Comparison of ENCODE assay signal across 11 cellular contexts in the genomic region with DNA sequence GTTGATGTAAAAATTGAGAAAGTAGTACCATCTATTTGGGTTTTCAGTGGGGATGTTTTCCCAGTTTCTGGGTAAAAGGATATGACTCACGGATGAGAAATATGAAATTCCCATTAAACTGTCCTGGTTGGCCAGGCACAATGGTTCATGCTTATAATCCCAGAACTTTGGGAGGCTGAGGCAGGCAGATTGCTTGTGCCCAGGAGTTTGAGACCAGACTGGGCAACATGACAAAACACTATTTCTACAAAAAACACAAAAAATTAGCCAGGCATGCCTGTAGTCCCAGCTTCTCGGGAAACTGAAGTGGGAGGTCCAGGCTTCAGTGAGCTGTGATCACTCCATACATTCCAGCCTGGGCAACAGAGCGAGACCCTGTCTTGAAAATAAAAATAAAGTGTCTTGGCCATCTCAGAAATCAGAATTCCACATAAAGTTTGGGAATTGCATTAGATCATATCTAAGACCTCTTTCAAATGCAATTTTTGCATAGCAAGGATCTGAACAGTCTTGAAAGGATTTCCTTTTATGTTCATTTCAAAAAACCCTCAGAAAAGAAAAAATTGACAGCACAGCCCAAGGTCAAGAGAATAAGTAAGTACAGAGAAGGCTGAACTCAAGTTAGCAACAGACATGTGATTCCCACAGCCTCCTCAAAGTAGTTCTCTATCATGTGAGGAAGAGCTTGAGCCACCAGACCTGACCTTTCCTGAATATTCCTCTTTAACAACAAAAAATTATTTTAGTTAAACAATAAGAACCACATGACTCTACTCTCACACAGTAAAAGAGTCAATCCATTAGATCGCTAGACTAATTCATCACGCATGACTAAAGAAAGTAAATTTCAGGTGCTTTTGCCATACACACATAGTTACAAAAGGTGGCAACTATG.
DNase-seq lines count a peak whose midpoint lies in the region; ATAC-seq, FAIRE-seq and TF ChIP-seq lines count a peak whose summit lies in the region.
"Had no signal": no experiment of that assay in that cellular context is flagged by ENCODE, and none has a peak within 500 bp of the region (broad histone marks: within the 10 kb centered on the region; RNA-seq: fewer than 3 reads in every experiment).

No MANE protein-coding gene starts in this region.

- H3K36me3 ChIP-seq in adipocyte (ENCODE audit: control insufficient read depth, insufficient read depth, low read length, severe bottlenecking) (no peaks in the 10 kb centered on the region), smooth muscle cell (ENCODE audit: low read depth) (no peaks in the 10 kb centered on the region), adrenal gland (replicated peaks in 1 of 2) (no peaks in the 10 kb centered on the region)

- peaks cover 32% of the 10 kb centered on the region for H3F3A ChIP-seq in smooth muscle cell (ENCODE audit: low read depth)

- H3K4me2 ChIP-seq in smooth muscle cell: no peak overlapping the region
- H3K4me2 ChIP-seq: KMS-11 had no signal

- H3K4me1 ChIP-seq in adipocyte (ENCODE audit: control insufficient read depth, insufficient read depth, low read length) (peaks cover 53% of the 10 kb centered on the region), smooth muscle cell (ENCODE audit: low read depth) (peaks cover 17% of the 10 kb centered on the region), adrenal gland (replicated peaks in 1 of 2) (peaks cover 12 to 31% of the 10 kb centered on the region in 2 donors)

- no peaks in the 10 kb centered on the region for H3K79me2 ChIP-seq in smooth muscle cell (ENCODE audit: low read depth)

- no peak overlapping the region for H2AFZ ChIP-seq in smooth muscle cell (ENCODE audit: low read depth)

- H3K9ac ChIP-seq in adipocyte (ENCODE audit: low read length) (peak overlapping the region; percentile 32), smooth muscle cell (ENCODE audit: low read depth) (no peak overlapping the region)
- H3K9ac ChIP-seq: KMS-11 had no signal

- 84% methylated on average over 5 of the region's 5 CpGs for WGBS in smooth muscle cell (ENCODE audit: low lambda C conversion rate)
- 86 to 90% (median 88%) methylated on average over 5 of the region's 5 CpGs for WGBS in adrenal gland, 4 donors

- H4K20me1 ChIP-seq in smooth muscle cell (ENCODE audit: low read depth): no peaks in the 10 kb centered on the region

- FAIRE-seq in H54 (lab: Jason Lieb, UNC): peak; percentile 67

- H3K27ac ChIP-seq in smooth muscle cell (ENCODE audit: low read depth): peak overlapping the region; percentile 96
- no peak overlapping the region for H3K27ac ChIP-seq in adrenal gland
- H3K27ac ChIP-seq: KMS-11 had no signal

- intact Hi-C loops in adrenal gland (cut with DNase I): no loop called here

- H3K27me3 ChIP-seq in adipocyte (replicated peaks; ENCODE audit: control insufficient read depth, insufficient read depth, low read length) (no peaks in the 10 kb centered on the region), smooth muscle cell (ENCODE audit: low read depth) (no peaks in the 10 kb centered on the region), adrenal gland (no peaks in the 10 kb centered on the region)

- DNase-seq in H54 (ENCODE audit: insufficient read length, low spot score) (no peak), adipocyte (ENCODE audit: low read depth) (no peak), foreskin melanocyte (peak; percentile 80), smooth muscle cell (lab: John Stamatoyannopoulos, UW; ENCODE audit: unreplicated experiment) (no peak), NCI-H2227 treated with DMSO at 0.1 percent for 48 hours (lab: John Stamatoyannopoulos, UW) (no peak), adrenal gland (no peak)
- DNase-seq: NCI-H446 treated with DMSO at 0.1 percent for 48 hours; stimulated activated naive CD8-positive, alpha-beta T cell treated with anti-CD3 and anti-CD28 coated beads, Interleukin-15, Interleukin-2, amounts not matched to agents 100 U/mL and 50 U/mL, for 24 hours had no signal

- H3K9me3 ChIP-seq in adipocyte (ENCODE audit: control insufficient read depth, low read length) (no peaks in the 10 kb centered on the region), smooth muscle cell (replicated peaks; ENCODE audit: low read depth) (no peaks in the 10 kb centered on the region), adrenal gland (replicated peaks in 1 of 3) (no peaks in the 10 kb centered on the region)

- TF ChIP-seq CTCF in smooth muscle cell (IDR thresholded peaks at IDR 0.05; ENCODE audit: borderline replicate concordance, insufficient read depth, poor library complexity, severe bottlenecking) (no peak), adrenal gland (IDR thresholded peaks at IDR 0.05) (no peak)

- TF ChIP-seq POLR2A in H54 (IDR thresholded peaks at IDR 0.05; ENCODE audit: low read depth, low read length): no peak
- no peak for TF ChIP-seq POLR2A in adrenal gland (IDR thresholded peaks at IDR 0.05)

- H3K4me3 ChIP-seq in adipocyte (ENCODE audit: low read length) (no peak overlapping the region), smooth muscle cell (no peak overlapping the region), adrenal gland (no peak overlapping the region)

- no peak for ATAC-seq in HG03095 (IDR thresholded peaks at IDR 0.05; ENCODE audit: unreplicated experiment)
- ATAC-seq in HG03025 (IDR thresholded peaks at IDR 0.05; ENCODE audit: low FRiP score, unreplicated experiment): no peak
- ATAC-seq: stimulated activated naive CD8-positive, alpha-beta T cell treated with anti-CD3 and anti-CD28 coated beads, Interleukin-15, Interleukin-2, amounts not matched to agents 100 U/mL and 50 U/mL, for 24 hours had no signal
